ENCODE assay signal across 8 cellular contexts in genomic region chr18:3585656-3586509, GRCh38.
A peak's percentile ranks its signal among the peaks of the same experiment; 100 is the strongest.
DNase-seq lines count a peak whose midpoint lies in the region; ATAC-seq and TF ChIP-seq lines count a peak whose summit lies in the region.

No MANE protein-coding gene starts in this region.

- H3K27me3 ChIP-seq in left ventricle myocardium inferior (ENCODE audit: low read depth): no peaks in the 10 kb centered on the region

- TF ChIP-seq CTCF in GM12864 (IDR thresholded peaks at IDR 0.05; ENCODE audit: low read depth, low read length, missing control alignments): peak; percentile 83
- TF ChIP-seq CTCF in left ventricle myocardium inferior (IDR thresholded peaks at IDR 0.05; ENCODE audit: borderline replicate concordance): peak; percentile 76

- intact Hi-C loops in left ventricle myocardium inferior (cut with micrococcal nuclease): loop anchor here (5.0 kb wide), 2 partner anchors 119 to 304 kb away; no protein-coding TSS in a partner anchor
- intact Hi-C loops in sciatic nerve (cut with DNase I): no loop called here

- ATAC-seq in HG02642 (IDR thresholded peaks at IDR 0.05; ENCODE audit: poor library complexity, unreplicated experiment): peak; percentile 16
- peak; percentile 92 for ATAC-seq in sciatic nerve
- ATAC-seq in GM18519 (IDR thresholded peaks at IDR 0.05; ENCODE audit: low FRiP score, unreplicated experiment): no peak

- H3K36me3 ChIP-seq in left ventricle myocardium inferior: no peaks in the 10 kb centered on the region

- H3K4me1 ChIP-seq in left ventricle myocardium inferior: peaks cover 5% of the 10 kb centered on the region

- H3K9me3 ChIP-seq in left ventricle myocardium inferior (replicated peaks): no peaks in the 10 kb centered on the region

- H3K27ac ChIP-seq in left ventricle myocardium inferior (replicated peaks): no peak overlapping the region

- peak overlapping the region; percentile 39 for H3K4me3 ChIP-seq in GM12864 (ENCODE audit: low read depth, low read length)
- H3K4me3 ChIP-seq in left ventricle myocardium inferior: no peak overlapping the region

- DNase-seq in GM12864 (ENCODE audit: low read depth) (peak; percentile 55), NCI-H128 (lab: John Stamatoyannopoulos, UW; ENCODE audit: unreplicated experiment) (peak; percentile 71), SW 1271 (lab: John Stamatoyannopoulos, UW) (peak; percentile 42 to 61), amniotic epithelial cell (ENCODE audit: low read depth) (peak; percentile 72), left ventricle myocardium inferior (peak; percentile 69), sciatic nerve (ENCODE audit: low spot score) (peak; percentile 89)
